In the genomic region with DNA sequence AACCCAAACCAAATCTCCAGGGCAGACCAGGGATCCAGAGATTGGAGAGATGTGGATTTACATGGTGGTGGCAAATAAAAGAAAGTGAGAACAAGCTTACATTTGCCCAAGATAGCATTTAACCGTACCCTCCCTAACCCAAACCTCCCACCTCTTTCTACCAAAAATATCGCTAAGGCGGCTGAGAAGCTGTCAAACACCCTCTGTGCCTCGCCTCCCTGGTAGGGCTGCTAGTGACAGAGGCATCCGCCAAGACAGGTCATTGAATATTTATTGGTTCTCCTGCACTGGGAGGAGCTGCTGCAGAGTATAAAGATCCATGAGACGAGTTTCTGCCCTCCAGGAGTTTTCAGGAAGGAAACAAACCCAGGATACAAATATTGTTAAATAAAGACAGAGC, we compare ENCODE assay signal across 12 cellular contexts.
"Had no signal": no experiment of that assay in that cellular context is flagged by ENCODE, and none has a peak within 500 bp of the region (broad histone marks: within the 10 kb centered on the region; RNA-seq: fewer than 3 reads in every experiment).

No MANE protein-coding gene starts in this region.

- H3K4me3 Mint-ChIP-seq: activated CD4-positive, alpha-beta memory T cell treated with anti-CD3 and anti-CD28 coated beads for 36 hours; activated CD4-positive, alpha-beta T cell treated with anti-CD3 and anti-CD28 coated beads for 36 hours; activated CD4-positive, alpha-beta T cell treated with anti-CD3 and anti-CD28 coated beads, Interleukin-2, amount 10 ng/mL, durations not matched to agents 7 days and 5 days; activated naive CD4-positive, alpha-beta T cell treated with anti-CD3 and anti-CD28 coated beads for 36 hours; activated T-cell treated with anti-CD3 and anti-CD28 coated beads, Interleukin-2, amount 50 U/mL, for 4 hours; activated T-helper 1 cell treated with anti-CD3 and anti-CD28 coated beads, Interleukin-12 subunit alpha, Interleukin-12 subunit beta, Interleukin-2, Interleukin-4 antibody, amounts not matched to agents 30 ng/mL and 10 ng/mL and 1 ng/mL, durations not matched to agents 14 hours and 24 hours and 36 hours; WTC11 had no signal

- DNase-seq: activated CD4-positive, alpha-beta memory T cell treated with anti-CD3 and anti-CD28 coated beads for 36 hours; activated CD4-positive, alpha-beta T cell treated with anti-CD3 and anti-CD28 coated beads for 36 hours; activated CD8-positive, alpha-beta memory T cell treated with anti-CD3 and anti-CD28 coated beads, Interleukin-2, amount 50 U/mL, for 4 hours; activated gamma-delta T cell treated with Interleukin-2 at 50 U/mL for 16 hours; activated T-cell treated with anti-CD3 and anti-CD28 coated beads, Interleukin-2, amount 50 U/mL, for 4 hours; NCI-H1105; T-helper 17 cell had no signal

- H3K9me3 Mint-ChIP-seq: activated CD4-positive, alpha-beta memory T cell treated with anti-CD3 and anti-CD28 coated beads for 36 hours; activated CD4-positive, alpha-beta T cell treated with anti-CD3 and anti-CD28 coated beads, Interleukin-2, amount 10 ng/mL, durations not matched to agents 7 days and 5 days; activated naive CD4-positive, alpha-beta T cell treated with anti-CD3 and anti-CD28 coated beads for 36 hours; activated naive CD4-positive, alpha-beta T cell treated with anti-CD3 and anti-CD28 coated beads, Interleukin-2, amount 50 U/mL, for 72 hours; activated T-cell treated with anti-CD3 and anti-CD28 coated beads, Interleukin-2, amount 50 U/mL, for 4 hours; activated T-helper 1 cell treated with anti-CD3 and anti-CD28 coated beads, Interleukin-12 subunit alpha, Interleukin-12 subunit beta, Interleukin-2, Interleukin-4 antibody, amounts not matched to agents 30 ng/mL and 10 ng/mL and 1 ng/mL, durations not matched to agents 14 hours and 24 hours and 36 hours; WTC11 had no signal

- H3K27me3 Mint-ChIP-seq: activated CD4-positive, alpha-beta memory T cell treated with anti-CD3 and anti-CD28 coated beads for 36 hours had no signal

- H3K4me1 Mint-ChIP-seq: activated CD4-positive, alpha-beta T cell treated with anti-CD3 and anti-CD28 coated beads for 36 hours; activated CD4-positive, alpha-beta T cell treated with anti-CD3 and anti-CD28 coated beads, Interleukin-2, amount 10 ng/mL, durations not matched to agents 7 days and 5 days had no signal

- H3K36me3 Mint-ChIP-seq: activated CD4-positive, alpha-beta memory T cell treated with anti-CD3 and anti-CD28 coated beads for 36 hours; activated naive CD4-positive, alpha-beta T cell treated with anti-CD3 and anti-CD28 coated beads, Interleukin-2, amount 50 U/mL, for 72 hours; WTC11 had no signal

- H3K27ac Mint-ChIP-seq: activated CD4-positive, alpha-beta memory T cell treated with anti-CD3 and anti-CD28 coated beads for 36 hours; activated CD4-positive, alpha-beta T cell treated with anti-CD3 and anti-CD28 coated beads for 36 hours; activated naive CD4-positive, alpha-beta T cell treated with anti-CD3 and anti-CD28 coated beads for 36 hours; T-helper 17 cell; WTC11 had no signal
